In the genomic region with DNA sequence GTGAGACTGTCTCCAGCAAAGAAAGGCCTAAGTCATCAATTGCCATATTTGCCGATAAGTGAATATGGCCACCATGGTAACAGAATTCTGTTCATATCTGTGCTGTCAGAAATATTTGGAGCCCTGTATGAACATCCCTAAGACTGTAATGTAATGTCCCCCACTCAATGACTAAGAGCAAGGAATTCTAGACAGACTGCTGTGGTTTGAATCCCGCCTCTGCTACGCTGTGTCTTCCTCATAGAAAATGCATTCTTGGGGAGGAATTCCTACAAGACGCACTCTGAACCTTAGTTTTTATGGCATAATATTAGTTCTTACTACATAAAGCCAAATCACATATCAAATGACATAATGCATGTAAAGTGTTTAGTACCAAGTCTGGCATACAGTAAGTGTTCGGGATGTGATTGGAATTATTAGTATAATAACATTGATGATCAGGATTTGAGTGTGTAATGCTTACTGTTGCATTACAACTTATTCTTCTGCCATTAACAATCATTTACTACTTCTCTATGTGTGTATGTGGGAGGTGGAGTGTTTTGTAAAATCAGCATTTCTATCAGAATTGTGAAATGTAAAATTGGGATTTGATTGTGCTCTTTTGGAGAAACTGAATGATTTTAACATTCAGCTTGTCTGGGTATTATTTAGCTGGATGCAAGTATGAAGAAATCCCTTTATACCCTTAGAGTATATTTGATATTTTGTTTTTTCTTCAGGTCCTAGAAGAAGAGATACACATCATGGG, we compare ENCODE assay signal across 18 cellular contexts.
"Had no signal": no experiment of that assay in that cellular context is flagged by ENCODE, and none has a peak within 500 bp of the region (broad histone marks: within the 10 kb centered on the region; RNA-seq: fewer than 3 reads in every experiment).

No MANE protein-coding gene starts in this region.

- H3K4me3 ChIP-seq: coronary artery, mucosa of descending colon, suprapubic skin, transverse colon, vagina had no signal

- H3K27ac Mint-ChIP-seq: activated B cell treated with CpG ODN at 0.5 μM for 24 hours; activated CD8-positive, alpha-beta T cell treated with anti-CD3 and anti-CD28 coated beads for 36 hours; activated naive CD4-positive, alpha-beta T cell treated with anti-CD3 and anti-CD28 coated beads for 36 hours; activated T-cell treated with anti-CD3 and anti-CD28 coated beads, Interleukin-2, amount 50 U/mL, for 24 hours; stimulated activated naive CD8-positive, alpha-beta T cell treated with anti-CD3 and anti-CD28 coated beads, Interleukin-15, amount 100 ng/mL, for 72 hours had no signal

- H3K9me3 ChIP-seq: mucosa of descending colon, suprapubic skin, transverse colon, vagina had no signal

- FAIRE-seq: frontal cortex had no signal

- ATAC-seq: activated CD8-positive, alpha-beta T cell treated with anti-CD3 and anti-CD28 coated beads for 36 hours; mucosa of descending colon; naive thymus-derived CD8-positive, alpha-beta T cell; stimulated activated naive CD8-positive, alpha-beta T cell treated with anti-CD3 and anti-CD28 coated beads, Interleukin-15, amount 100 ng/mL, for 72 hours had no signal

- DNase-seq: activated B cell treated with CpG ODN at 0.5 μM for 24 hours; activated CD4-positive, alpha-beta T cell treated with anti-CD3 and anti-CD28 coated beads for 4 hours; activated CD8-positive, alpha-beta T cell treated with anti-CD3 and anti-CD28 coated beads for 36 hours; activated naive CD4-positive, alpha-beta T cell treated with anti-CD3 and anti-CD28 coated beads for 36 hours; activated T-cell treated with anti-CD3 and anti-CD28 coated beads, Interleukin-2, amount 50 U/mL, for 24 hours; aorta; head of caudate nucleus; mesenchymal stem cell; mucosa of descending colon; naive thymus-derived CD8-positive, alpha-beta T cell; nucleus accumbens; posterior cingulate gyrus; stimulated activated naive CD8-positive, alpha-beta T cell treated with anti-CD3 and anti-CD28 coated beads, Interleukin-15, amount 100 ng/mL, for 72 hours; transverse colon had no signal

- H3K36me3 ChIP-seq: suprapubic skin, transverse colon, vagina had no signal

- H3K27me3 Mint-ChIP-seq: activated B cell treated with CpG ODN at 0.5 μM for 24 hours; activated CD8-positive, alpha-beta T cell treated with anti-CD3 and anti-CD28 coated beads for 36 hours; activated T-cell treated with anti-CD3 and anti-CD28 coated beads, Interleukin-2, amount 50 U/mL, for 24 hours; naive thymus-derived CD8-positive, alpha-beta T cell; stimulated activated naive CD8-positive, alpha-beta T cell treated with anti-CD3 and anti-CD28 coated beads, Interleukin-15, amount 100 ng/mL, for 72 hours had no signal

- H3K4me1 ChIP-seq: suprapubic skin, vagina had no signal

- H3K27ac ChIP-seq: coronary artery, suprapubic skin, transverse colon, vagina had no signal

- H3K4me3 Mint-ChIP-seq: activated B cell treated with CpG ODN at 0.5 μM for 24 hours; activated CD8-positive, alpha-beta T cell treated with anti-CD3 and anti-CD28 coated beads for 36 hours; activated naive CD4-positive, alpha-beta T cell treated with anti-CD3 and anti-CD28 coated beads for 36 hours; activated T-cell treated with anti-CD3 and anti-CD28 coated beads, Interleukin-2, amount 50 U/mL, for 24 hours; stimulated activated naive CD8-positive, alpha-beta T cell treated with anti-CD3 and anti-CD28 coated beads, Interleukin-15, amount 100 ng/mL, for 72 hours had no signal

- H3K27me3 ChIP-seq: suprapubic skin, transverse colon, vagina had no signal

- H3K9me3 Mint-ChIP-seq: activated naive CD4-positive, alpha-beta T cell treated with anti-CD3 and anti-CD28 coated beads for 36 hours had no signal
